Comparison of ENCODE assay signal across 9 cellular contexts in genomic region chr10:95445223-95445836, GRCh38.
DNase-seq lines count a peak whose midpoint lies in the region; ATAC-seq and TF ChIP-seq lines count a peak whose summit lies in the region.
"Had no signal": no experiment of that assay in that cellular context is flagged by ENCODE, and none has a peak within 500 bp of the region (broad histone marks: within the 10 kb centered on the region; RNA-seq: fewer than 3 reads in every experiment).

No MANE protein-coding gene starts in this region.

- H2AFZ ChIP-seq in osteoblast (ENCODE audit: low read length): no peak overlapping the region

- no peak overlapping the region for H3K4me3 ChIP-seq in AG09309 (ENCODE audit: control insufficient read depth, low read depth, low read length)
- no peak overlapping the region for H3K4me3 ChIP-seq in SJCRH30
- H3K4me3 ChIP-seq in osteoblast (ENCODE audit: insufficient read depth, low read length): no peak overlapping the region

- H3K4me1 ChIP-seq in SJCRH30: peaks cover 7% of the 10 kb centered on the region
- peaks cover 6% of the 10 kb centered on the region for H3K4me1 ChIP-seq in foreskin keratinocyte
- H3K4me1 ChIP-seq in osteoblast (ENCODE audit: insufficient read depth, low read length): peaks cover 9% of the 10 kb centered on the region

- H3K79me2 ChIP-seq in osteoblast (ENCODE audit: insufficient read depth, low read length): no peaks in the 10 kb centered on the region

- H3K9me3 ChIP-seq in SJCRH30 (replicated peaks) (no peaks in the 10 kb centered on the region), osteoblast (ENCODE audit: low read depth, low read length) (no peaks in the 10 kb centered on the region)

- peak overlapping the region; percentile 50 for H3K4me2 ChIP-seq in osteoblast (ENCODE audit: insufficient read depth, low read length)

- no peaks in the 10 kb centered on the region for H3K27me3 ChIP-seq in SJCRH30
- no peaks in the 10 kb centered on the region for H3K27me3 ChIP-seq in foreskin keratinocyte
- no peaks in the 10 kb centered on the region for H3K27me3 ChIP-seq in osteoblast (ENCODE audit: insufficient read depth, low read length)

- TF ChIP-seq CTCF in AG09309 (IDR thresholded peaks at IDR 0.05; ENCODE audit: control insufficient read depth, insufficient read depth, low read depth, low read length, missing control alignments) (no peak), foreskin keratinocyte (conservative IDR thresholded peaks at IDR 0.05) (no peak), osteoblast (IDR thresholded peaks at IDR 0.05; ENCODE audit: extremely low read depth, low read depth, low read length) (no peak)

- H3K36me3 ChIP-seq in SJCRH30 (no peaks in the 10 kb centered on the region), osteoblast (ENCODE audit: insufficient read depth, low read length) (no peaks in the 10 kb centered on the region)

- ATAC-seq in foreskin keratinocyte: peak; percentile 91

- DNase-seq in AG09309 (ENCODE audit: low read depth) (peak; percentile 25), SJCRH30 (peak; percentile 13 to 21), foreskin keratinocyte (peak; percentile 44 to 72), osteoblast (ENCODE audit: insufficient read length, low spot score, missing footprints) (peak; percentile 93), NCI-H2081 (lab: John Stamatoyannopoulos, UW) (no peak), inferior parietal cortex (ENCODE audit: extremely low spot score) (no peak)
- DNase-seq in effector CD4-positive, alpha-beta T cell: no peak
- DNase-seq in stimulated activated CD8-positive, alpha-beta memory T cell treated with anti-CD3 and anti-CD28 coated beads, Interleukin-4, amount 100 ng/mL, for 48 hours: no peak
- DNase-seq: activated T-cell treated with anti-CD3 and anti-CD28 coated beads, Interleukin-2, amount 50 U/mL, for 4 hours had no signal

- no peaks in the 10 kb centered on the region for H4K20me1 ChIP-seq in osteoblast (ENCODE audit: insufficient read depth, low read length)

- peak overlapping the region; percentile 9; the same call in 1 of the 2 replicates for H3K27ac ChIP-seq in SJCRH30
- H3K27ac ChIP-seq in foreskin keratinocyte: no peak overlapping the region
- H3K27ac ChIP-seq in osteoblast (ENCODE audit: low read depth, low read length): no peak overlapping the region

Comparison
In these comparisons a context has a peak if more than half of its experiments do, and no peak if none do; other contexts are left out.
1. DNase-seq: peak in AG09309 (single experiment), SJCRH30 (2 of 2), foreskin keratinocyte (2 of 2) and osteoblast (single experiment); none in NCI-H2081 (0 of 2), inferior parietal cortex (single experiment), effector CD4-positive, alpha-beta T cell (single experiment) and stimulated activated CD8-positive, alpha-beta memory T cell treated with anti-CD3 and anti-CD28 coated beads, Interleukin-4, amount 100 ng/mL, for 48 hours (single experiment).